Comparison of ENCODE assay signal across 20 cellular contexts in the genomic region with DNA sequence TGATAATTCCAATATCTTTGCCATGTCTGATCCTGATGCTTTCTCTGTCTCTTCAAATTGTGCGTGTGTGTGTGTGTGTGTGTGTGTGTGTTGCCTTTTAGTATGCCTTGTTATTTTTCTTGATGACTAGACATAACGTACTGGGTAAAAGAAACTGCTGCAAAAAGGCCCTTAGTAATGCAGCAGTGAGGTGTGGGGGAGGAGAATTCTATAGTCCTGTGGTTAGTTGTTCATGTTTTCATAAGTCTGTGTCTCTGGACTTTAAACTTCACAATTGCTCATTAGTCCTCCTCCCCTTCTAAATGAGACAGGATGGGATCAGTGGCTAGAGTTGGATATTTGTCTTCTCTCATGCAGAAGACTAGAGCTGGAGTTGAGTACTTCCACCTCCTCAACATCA.
"Had no signal": no experiment of that assay in that cellular context is flagged by ENCODE, and none has a peak within 500 bp of the region (broad histone marks: within the 10 kb centered on the region; RNA-seq: fewer than 3 reads in every experiment).

No MANE protein-coding gene starts in this region.

- H3K4me1 ChIP-seq: Peyer's patch, SJCRH30 had no signal

- H2AFZ ChIP-seq: PC-9 had no signal

- H3K36me3 Mint-ChIP-seq: IgD-negative memory B cell had no signal

- H3K27ac ChIP-seq: PC-9, Peyer's patch, SJCRH30 had no signal

- H3K27me3 Mint-ChIP-seq: IgD-negative memory B cell had no signal

- H3K4me2 ChIP-seq: PC-9 had no signal

- H3K27me3 ChIP-seq: Peyer's patch, SJCRH30 had no signal

- H3K27ac Mint-ChIP-seq: IgD-negative memory B cell had no signal

- DNase-seq: KBM-7, MV-4-11, NCI-H1048, NCI-H1105, NCI-H1417, NCI-H1436 treated with DMSO at 0.1 percent for 48 hours, NCI-H1694, NCI-H187 treated with DMSO at 0.1 percent for 48 hours, NCI-H2029 treated with DMSO at 0.1 percent for 48 hours, NCI-H2227 treated with DMSO at 0.1 percent for 48 hours, NCI-H524, NCI-H526 treated with DMSO at 0.1 percent for 48 hours, NCI-H748 treated with DMSO at 0.1 percent for 48 hours, PC-9, Peyer's patch, SHP77 treated with DMSO at 0.1 percent for 48 hours, SJCRH30 had no signal

- H3K4me1 Mint-ChIP-seq: IgD-negative memory B cell had no signal

- H3K4me3 Mint-ChIP-seq: IgD-negative memory B cell had no signal

- H3K9me3 ChIP-seq: Peyer's patch, SJCRH30 had no signal

- H3K36me3 ChIP-seq: Peyer's patch, SJCRH30 had no signal

- ATAC-seq: Right ventricle myocardium inferior, SK-N-SH treated with all-trans-retinoic acid at 6 μM for 48 hours had no signal

- H3K4me3 ChIP-seq: PC-9, Peyer's patch, SJCRH30 had no signal
